In genomic region chr1:181159451-181160151, GRCh38 we compare ENCODE assay signal across 9 cellular contexts.
DNase-seq lines count a peak whose midpoint lies in the region; TF ChIP-seq lines count a peak whose summit lies in the region.
"Had no signal": no experiment of that assay in that cellular context is flagged by ENCODE, and none has a peak within 500 bp of the region (broad histone marks: within the 10 kb centered on the region; RNA-seq: fewer than 3 reads in every experiment).

No MANE protein-coding gene starts in this region.

- peak overlapping the region; percentile 32 to 93 (median 72) for H3K27ac Mint-ChIP-seq in immature natural killer cell
- no peak overlapping the region for H3K27ac Mint-ChIP-seq in osteocyte (ENCODE audit: unreplicated experiment)
- no peak overlapping the region for H3K27ac Mint-ChIP-seq in mesothelial cell of epicardium

- H3K9me3 Mint-ChIP-seq in immature natural killer cell (peaks cover 5 to 24% (median 12%) of the 10 kb centered on the region in 6 donors), osteocyte (ENCODE audit: unreplicated experiment) (peaks cover 18% of the 10 kb centered on the region), mesothelial cell of epicardium (peaks cover 17% of the 10 kb centered on the region)

- TF ChIP-seq CTCF in osteocyte (IDR thresholded peaks at IDR 0.05) = no peak
- TF ChIP-seq CTCF in mesothelial cell of epicardium (IDR thresholded peaks at IDR 0.05; ENCODE audit: unreplicated experiment) = no peak

- peaks cover 9 to 14% (median 12%) of the 10 kb centered on the region in 3 donors for H3K27me3 Mint-ChIP-seq in immature natural killer cell (ENCODE audit: low read depth in 3 of 3)
- H3K27me3 Mint-ChIP-seq in osteocyte (ENCODE audit: unreplicated experiment) = peaks cover 9% of the 10 kb centered on the region
- no peaks in the 10 kb centered on the region for H3K27me3 Mint-ChIP-seq in mesothelial cell of epicardium (ENCODE audit: low read depth)

- DNase-seq in AG20443 (ENCODE audit: low spot score) (peak; percentile 27), MV-4-11 (lab: John Stamatoyannopoulos, UW) (peak; percentile 63), immature natural killer cell (peak; percentile 30 to 58 (median 37)), osteocyte (ENCODE audit: extremely low spot score, unreplicated experiment) (no peak), ecto neural progenitor cell (ENCODE audit: low spot score) (no peak), mesothelial cell of epicardium (ENCODE audit: low spot score in 2 of 2, unreplicated experiment in 2 of 2) (no peak), SIG-M5 treated with dmso at 0.1 percent for 504 hours (lab: John Stamatoyannopoulos, UW; ENCODE audit: unreplicated experiment) (no peak)
- DNase-seq in activated T-cell treated with anti-CD3 and anti-CD28 coated beads, Interleukin-2, amount 50 U/mL, for 1 hour = peak; percentile 59
- DNase-seq: NCI-H2081 treated with DMSO at 0.1 percent for 48 hours had no signal

- H3K36me3 Mint-ChIP-seq in immature natural killer cell (peaks cover 6 to 12% (median 6%) of the 10 kb centered on the region in 3 donors), osteocyte (ENCODE audit: unreplicated experiment) (peaks cover 2% of the 10 kb centered on the region), mesothelial cell of epicardium (peaks cover 1% of the 10 kb centered on the region)

- H3K4me3 Mint-ChIP-seq in immature natural killer cell (peak overlapping the region; percentile 20 to 64 (median 50)), osteocyte (ENCODE audit: unreplicated experiment) (no peak overlapping the region), mesothelial cell of epicardium (no peak overlapping the region)

- peaks cover 34% of the 10 kb centered on the region in 2 donors for H3K4me1 Mint-ChIP-seq in immature natural killer cell
- peaks cover 3% of the 10 kb centered on the region for H3K4me1 Mint-ChIP-seq in osteocyte (ENCODE audit: unreplicated experiment)
- H3K4me1 Mint-ChIP-seq in mesothelial cell of epicardium = no peaks in the 10 kb centered on the region

Comparison
In these comparisons a context has a peak if more than half of its experiments do, and no peak if none do; other contexts are left out.
1. DNase-seq: peak in AG20443 (single experiment), MV-4-11 (single experiment), activated T-cell treated with anti-CD3 and anti-CD28 coated beads, Interleukin-2, amount 50 U/mL, for 1 hour (single experiment) and immature natural killer cell (3 of 3); none in osteocyte (single experiment), ecto neural progenitor cell (single experiment), mesothelial cell of epicardium (0 of 2) and SIG-M5 treated with dmso at 0.1 percent for 504 hours (single experiment).
2. H3K27ac Mint-ChIP-seq: peak in immature natural killer cell (6 of 6); none in osteocyte (single experiment) and mesothelial cell of epicardium (single experiment).
3. H3K4me3 Mint-ChIP-seq: peak in immature natural killer cell (5 of 5); none in osteocyte (single experiment) and mesothelial cell of epicardium (single experiment).